In genomic region chr10:47416305-47417218, GRCh38 we compare ENCODE assay signal across 1 cellular context. TPM values are rescaled to one million over a fixed set of nuclear protein-coding genes. Genes with fewer than 3 reads are reported as not detected.
"Had no signal": no experiment of that assay in that cellular context is flagged by ENCODE, and none has a peak within 500 bp of the region (broad histone marks: within the 10 kb centered on the region; RNA-seq: fewer than 3 reads in every experiment).

No MANE protein-coding gene starts in this region.

RNA-seq across cellular contexts. Expression of gene ZNF488, which starts 32.5 kb away (rescaled TPM):
- total RNA-seq: Right ventricle myocardium inferior had no signal
